In the genomic region with DNA sequence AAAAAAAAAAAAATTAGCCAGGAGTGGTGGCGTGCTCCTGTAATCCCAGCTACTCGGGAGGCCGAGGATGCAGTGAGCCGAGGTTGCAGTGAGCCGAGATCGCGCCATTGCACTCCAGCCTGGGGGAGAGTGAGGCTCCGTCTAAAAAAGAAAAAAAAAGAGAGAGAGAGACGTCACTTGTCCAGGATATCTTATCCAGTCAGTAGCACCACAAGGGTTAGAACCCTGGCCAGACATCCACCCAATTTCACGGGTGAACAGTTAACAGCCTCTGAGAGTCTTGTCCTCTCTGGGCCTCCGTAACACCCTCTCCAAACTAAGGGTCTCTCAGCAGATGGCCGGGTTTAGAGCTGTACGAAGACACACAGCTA, we compare ENCODE assay signal across 8 cellular contexts. TPM values are rescaled to one million over a fixed set of nuclear protein-coding genes. Genes with fewer than 3 reads are reported as not detected.
DNase-seq lines count a peak whose midpoint lies in the region; ATAC-seq, FAIRE-seq and TF ChIP-seq lines count a peak whose summit lies in the region.

No MANE protein-coding gene starts in this region.

- peak overlapping the region; percentile 99 for H3K4me3 ChIP-seq in BE2C (ENCODE audit: low read depth, low read length)
- peak overlapping the region; percentile 92 for H3K4me3 ChIP-seq in naive thymus-derived CD4-positive, alpha-beta T cell (ENCODE audit: low read length)

- peak overlapping the region; percentile 92 for H3K27ac ChIP-seq in naive thymus-derived CD4-positive, alpha-beta T cell (ENCODE audit: low read depth, low read length)

- no peaks in the 10 kb centered on the region for H3K9me3 Mint-ChIP-seq in central memory CD8-positive, alpha-beta T cell
- peaks cover 0 to 8% (median 0%) of the 10 kb centered on the region in 11 donors for H3K9me3 Mint-ChIP-seq in naive thymus-derived CD4-positive, alpha-beta T cell

- DNase-seq in BE2C: no peak
- no peak for DNase-seq in central memory CD8-positive, alpha-beta T cell (ENCODE audit: low spot score in 2 of 2)
- no peak for DNase-seq in naive thymus-derived CD4-positive, alpha-beta T cell
- no peak for DNase-seq in GM19240 (ENCODE audit: insufficient read length, low spot score)
- DNase-seq in NCI-H2107 treated with DMSO at 0.1 percent for 48 hours (lab: John Stamatoyannopoulos, UW; ENCODE audit: unreplicated experiment): no peak
- DNase-seq in GM12891 (ENCODE audit: insufficient read length, low spot score): no peak

- intact Hi-C loops in naive thymus-derived CD4-positive, alpha-beta T cell (cut with micrococcal nuclease): loop anchor here (2.0 to 5.0 kb wide), 4 partner anchors 39 to 267 kb away; a partner anchor contains a TSS

- FAIRE-seq in GM12891 (lab: Jason Lieb, UNC): no peak

- TF ChIP-seq CTCF in BE2C (IDR thresholded peaks at IDR 0.05; ENCODE audit: low read depth, low read length): no peak

- peak overlapping the region; percentile 92 for H3K27ac Mint-ChIP-seq in central memory CD8-positive, alpha-beta T cell (ENCODE audit: low read depth)
- peak overlapping the region; percentile 97 to 99 (median 98) for H3K27ac Mint-ChIP-seq in naive thymus-derived CD4-positive, alpha-beta T cell

- peak; percentile 5 for ATAC-seq in HG03457 (IDR thresholded peaks at IDR 0.05; ENCODE audit: unreplicated experiment)
- ATAC-seq in central memory CD8-positive, alpha-beta T cell (replicated peaks; ENCODE audit: extremely low read depth, poor library complexity, severe bottlenecking): peak; percentile 10
- no peak for ATAC-seq in naive thymus-derived CD4-positive, alpha-beta T cell
- no peak for ATAC-seq in GM21825 (IDR thresholded peaks at IDR 0.05; ENCODE audit: unreplicated experiment)

- POLR2A ChIA-PET in naive thymus-derived CD4-positive, alpha-beta T cell (lab: Charles Lee): interaction anchor here (0.7 to 1.8 kb wide), 7 partner anchors 17 to 224 kb away, joined by 3 to 12 read pairs (median 5); a partner anchor contains a TSS

- no peaks in the 10 kb centered on the region for H3K9me3 ChIP-seq in BE2C
- H3K9me3 ChIP-seq in naive thymus-derived CD4-positive, alpha-beta T cell (ENCODE audit: control insufficient read depth in 2 of 3, low read length in 3 of 3): no peaks in the 10 kb centered on the region

- H3K27me3 ChIP-seq in BE2C: no peaks in the 10 kb centered on the region
- no peaks in the 10 kb centered on the region for H3K27me3 ChIP-seq in naive thymus-derived CD4-positive, alpha-beta T cell (ENCODE audit: control insufficient read depth in 2 of 2, insufficient read depth in 2 of 2, low read length in 2 of 2)

- H3K36me3 ChIP-seq in BE2C: no peaks in the 10 kb centered on the region; the same call in 1 of the 2 replicates
- H3K36me3 ChIP-seq in naive thymus-derived CD4-positive, alpha-beta T cell (ENCODE audit: control insufficient read depth in 2 of 3, insufficient read depth in 3 of 3, low read length in 3 of 3): peaks cover 0 to 24% (median 0%) of the 10 kb centered on the region in 3 experiments

- H3K4me1 ChIP-seq in BE2C: 0 out of 2 replicates have a peak, but pooled peaks cover under 1% of the 10 kb centered on the region
- peaks cover 12 to 24% of the 10 kb centered on the region in 2 donors for H3K4me1 ChIP-seq in naive thymus-derived CD4-positive, alpha-beta T cell (ENCODE audit: control insufficient read depth in 2 of 2, insufficient read depth in 2 of 2, low read length in 2 of 2)

- H3K4me1 Mint-ChIP-seq in central memory CD8-positive, alpha-beta T cell: peaks cover 40% of the 10 kb centered on the region
- H3K4me1 Mint-ChIP-seq in naive thymus-derived CD4-positive, alpha-beta T cell: peaks cover 27 to 57% (median 49%) of the 10 kb centered on the region in 7 donors

- CTCF ChIA-PET in naive thymus-derived CD4-positive, alpha-beta T cell (lab: Charles Lee): interaction anchor here (0.6 to 1.3 kb wide), 2 partner anchors 137 to 184 kb away, joined by 3 read pairs; no protein-coding TSS in a partner anchor

- TF ChIP-seq POLR2A in GM12891 (IDR thresholded peaks at IDR 0.05; ENCODE audit: low read depth, low read length): no peak

- no peaks in the 10 kb centered on the region for H3K27me3 Mint-ChIP-seq in central memory CD8-positive, alpha-beta T cell
- no peaks in the 10 kb centered on the region for H3K27me3 Mint-ChIP-seq in naive thymus-derived CD4-positive, alpha-beta T cell

- peaks cover 27% of the 10 kb centered on the region for H3K36me3 Mint-ChIP-seq in central memory CD8-positive, alpha-beta T cell (ENCODE audit: insufficient read depth)
- peaks cover 0 to 6% (median 0%) of the 10 kb centered on the region in 5 donors for H3K36me3 Mint-ChIP-seq in naive thymus-derived CD4-positive, alpha-beta T cell

- H3K4me3 Mint-ChIP-seq in central memory CD8-positive, alpha-beta T cell: peak overlapping the region; percentile 91
- H3K4me3 Mint-ChIP-seq in naive thymus-derived CD4-positive, alpha-beta T cell: peak overlapping the region; percentile 89 to 99 (median 98)

TF ChIP-seq in GM12891, 5 proteins besides CTCF, POLR2A, EP300 and RAD21:
- no peak for TF ChIP-seq POU2F2 (IDR thresholded peaks at IDR 0.05; ENCODE audit: low read depth, low read length)
- TF ChIP-seq TAF1 (IDR thresholded peaks at IDR 0.05; ENCODE audit: low read depth, low read length): no peak
- TF ChIP-seq POLR2AphosphoS5 (IDR thresholded peaks at IDR 0.05; ENCODE audit: low read depth, low read length): no peak
- no peak for TF ChIP-seq PAX5 (IDR thresholded peaks at IDR 0.05; ENCODE audit: insufficient read depth, low read length, severe bottlenecking)
- no peak for TF ChIP-seq SPI1 (IDR thresholded peaks at IDR 0.05; ENCODE audit: low read depth, low read length)
TF ChIP-seq in GM12891: peak in this region for 0.

RNA-seq across cellular contexts. Expression of a gene that starts 0.9 kb away (rescaled TPM):
- 178 TPM for polyA plus RNA-seq in BE2C (2012; ENCODE audit: insufficient read depth, insufficient read length, low read depth)
- 10 to 100 TPM; 68.4 to 83.3 (median 76.8) TPM for total RNA-seq in naive thymus-derived CD4-positive, alpha-beta T cell
- 10 to 100 TPM; 11.7 to 25.6 TPM for polyA plus RNA-seq in naive thymus-derived CD4-positive, alpha-beta T cell
- polyA plus RNA-seq in GM12891 (2012; ENCODE audit: low read depth, missing spikeins): 34.0 TPM

RNA-seq across cellular contexts. Expression of a gene that starts 8.4 kb away (rescaled TPM):
- not detected for polyA plus RNA-seq in BE2C (2012; ENCODE audit: insufficient read depth, insufficient read length, low read depth)
- total RNA-seq in naive thymus-derived CD4-positive, alpha-beta T cell: 1 to 10 TPM in 1 of 5 experiments, not detected in 4; 1.7 TPM
- not detected for polyA plus RNA-seq in naive thymus-derived CD4-positive, alpha-beta T cell
- not detected for polyA plus RNA-seq in GM12891 (2012; ENCODE audit: low read depth, missing spikeins)

RNA-seq across cellular contexts. Expression of a gene that starts 12.2 kb away (rescaled TPM):
- polyA plus RNA-seq in BE2C (2012; ENCODE audit: insufficient read depth, insufficient read length, low read depth): not detected
- total RNA-seq in naive thymus-derived CD4-positive, alpha-beta T cell: not detected
- polyA plus RNA-seq in naive thymus-derived CD4-positive, alpha-beta T cell: not detected
- 0.28 TPM for polyA plus RNA-seq in GM12891 (2012; ENCODE audit: low read depth, missing spikeins)

RNA-seq across cellular contexts. Expression of a gene that starts 39.9 kb away (rescaled TPM):
- 17.4 TPM for polyA plus RNA-seq in BE2C (2012; ENCODE audit: insufficient read depth, insufficient read length, low read depth)
- total RNA-seq in naive thymus-derived CD4-positive, alpha-beta T cell: 1 to 10 TPM in 2 of 5 experiments, not detected in 3; 1.7 to 5.2 TPM
- not detected for polyA plus RNA-seq in naive thymus-derived CD4-positive, alpha-beta T cell
- 9.0 TPM for polyA plus RNA-seq in GM12891 (2012; ENCODE audit: low read depth, missing spikeins)

RNA-seq across cellular contexts. Expression of a gene that starts 47.0 kb away (rescaled TPM):
- 4.6 TPM for polyA plus RNA-seq in BE2C (2012; ENCODE audit: insufficient read depth, insufficient read length, low read depth)
- total RNA-seq in naive thymus-derived CD4-positive, alpha-beta T cell: 10 to 100 TPM; 30.7 to 87.3 (median 71.3) TPM
- 10 to 100 TPM; 13.4 to 14.7 TPM for polyA plus RNA-seq in naive thymus-derived CD4-positive, alpha-beta T cell
- 27.7 TPM for polyA plus RNA-seq in GM12891 (2012; ENCODE audit: low read depth, missing spikeins)

Comparison
In these comparisons a context has a peak if more than half of its experiments do, and no peak if none do; other contexts are left out.
1. ATAC-seq: peak in HG03457 (single experiment) and central memory CD8-positive, alpha-beta T cell (single experiment); none in naive thymus-derived CD4-positive, alpha-beta T cell (single experiment) and GM21825 (single experiment).